Comparison of ENCODE assay signal across 1 cellular context in genomic region chrX:130916636-130917422, GRCh38.
TF ChIP-seq lines count a peak whose summit lies in the region.

No MANE protein-coding gene starts in this region.

TF ChIP-seq in H1, 55 proteins besides CTCF, POLR2A, EP300 and RAD21 (continued from another document):
- no peak for TF ChIP-seq E2F6 (IDR thresholded peaks at IDR 0.05)
- TF ChIP-seq NANOG (IDR thresholded peaks at IDR 0.05; ENCODE audit: insufficient read depth, low read depth, low read length, poor library complexity, severe bottlenecking), result no peak
- no peak for TF ChIP-seq TBP (IDR thresholded peaks at IDR 0.05; ENCODE audit: low read depth, low read length)
- no peak for TF ChIP-seq CEBPB (IDR thresholded peaks at IDR 0.05; ENCODE audit: low read depth, low read length)
- TF ChIP-seq BCL11A (IDR thresholded peaks at IDR 0.05; ENCODE audit: low read depth in 2 of 2, low read length in 2 of 2), result no peak
- TF ChIP-seq EZH2 (IDR thresholded peaks at IDR 0.05; ENCODE audit: low read depth, low read length, severe bottlenecking), result no peak
- TF ChIP-seq KDM1A (IDR thresholded peaks at IDR 0.05; ENCODE audit: borderline replicate concordance, low read length), result no peak
- TF ChIP-seq SP2 (IDR thresholded peaks at IDR 0.05; ENCODE audit: low read length), result no peak
- TF ChIP-seq CHD2 (IDR thresholded peaks at IDR 0.05; ENCODE audit: low read length), result no peak
- TF ChIP-seq, protein P1, sequence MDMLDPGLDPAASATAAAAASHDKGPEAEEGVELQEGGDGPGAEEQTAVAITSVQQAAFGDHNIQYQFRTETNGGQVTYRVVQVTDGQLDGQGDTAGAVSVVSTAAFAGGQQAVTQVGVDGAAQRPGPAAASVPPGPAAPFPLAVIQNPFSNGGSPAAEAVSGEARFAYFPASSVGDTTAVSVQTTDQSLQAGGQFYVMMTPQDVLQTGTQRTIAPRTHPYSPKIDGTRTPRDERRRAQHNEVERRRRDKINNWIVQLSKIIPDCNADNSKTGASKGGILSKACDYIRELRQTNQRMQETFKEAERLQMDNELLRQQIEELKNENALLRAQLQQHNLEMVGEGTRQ (IDR thresholded peaks at IDR 0.05; ENCODE audit: low read length), result no peak
- no peak for TF ChIP-seq TAF1 (IDR thresholded peaks at IDR 0.05; ENCODE audit: low read depth, low read length)
- no peak for TF ChIP-seq SP1 (IDR thresholded peaks at IDR 0.05; ENCODE audit: low read depth, low read length)
